In the genomic region with DNA sequence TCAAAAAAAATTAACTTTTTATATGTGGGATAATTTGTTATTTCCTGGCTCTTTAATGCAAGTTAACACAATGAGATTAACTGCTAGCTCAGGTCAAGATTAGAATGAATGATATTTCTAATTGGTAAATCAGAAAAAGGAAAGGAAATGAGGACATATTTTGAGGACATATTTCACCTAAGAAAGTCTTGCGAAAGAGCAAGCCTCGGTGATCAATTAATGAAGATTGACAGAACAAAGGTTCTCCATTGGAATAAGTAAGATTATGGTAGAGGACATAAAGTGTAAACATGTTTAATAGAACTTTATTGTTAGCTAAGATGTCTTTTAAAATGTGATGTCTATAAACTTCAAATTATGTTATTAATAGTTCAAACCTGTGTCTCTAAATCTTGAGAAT, we compare ENCODE assay signal across 3 cellular contexts.
TF ChIP-seq lines count a peak whose summit lies in the region.

No MANE protein-coding gene starts in this region.

TF ChIP-seq in Ishikawa, 13 proteins besides CTCF, POLR2A, EP300 and RAD21:
- TF ChIP-seq CEBPB (IDR thresholded peaks at IDR 0.05) (peak; percentile 61), ZBTB7A (IDR thresholded peaks at IDR 0.05; ENCODE audit: low read depth) (no peak)

TF ChIP-seq in GM12878, 131 proteins besides CTCF, POLR2A, EP300 and RAD21 (continues in another document):
- no peak for TF ChIP-seq ZNF207 (IDR thresholded peaks at IDR 0.05; ENCODE audit: borderline replicate concordance)
- no peak for TF ChIP-seq JUNB (IDR thresholded peaks at IDR 0.05)
- TF ChIP-seq NKRF (conservative IDR thresholded peaks at IDR 0.05) = no peak
- no peak for TF ChIP-seq CBFB (IDR thresholded peaks at IDR 0.05; ENCODE audit: low read depth)
- no peak for TF ChIP-seq ZBTB40 (IDR thresholded peaks at IDR 0.05; ENCODE audit: borderline replicate concordance)
- TF ChIP-seq BCL11A (IDR thresholded peaks at IDR 0.05; ENCODE audit: low read depth, low read length) = no peak
- no peak for TF ChIP-seq YY1 (IDR thresholded peaks at IDR 0.05; ENCODE audit: low read depth, low read length)
- no peak for TF ChIP-seq RUNX3 (IDR thresholded peaks at IDR 0.05; ENCODE audit: low read length)
- no peak for TF ChIP-seq EGR1 (IDR thresholded peaks at IDR 0.05; ENCODE audit: borderline replicate concordance in 1 of 2, low read depth in 2 of 2, low read length in 2 of 2)
- TF ChIP-seq, protein P1, sequence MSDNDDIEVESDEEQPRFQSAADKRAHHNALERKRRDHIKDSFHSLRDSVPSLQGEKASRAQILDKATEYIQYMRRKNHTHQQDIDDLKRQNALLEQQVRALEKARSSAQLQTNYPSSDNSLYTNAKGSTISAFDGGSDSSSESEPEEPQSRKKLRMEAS (IDR thresholded peaks at IDR 0.05; ENCODE audit: low read depth, low read length) = no peak
- TF ChIP-seq SMARCA5 (IDR thresholded peaks at IDR 0.05) = no peak
- TF ChIP-seq USF2 (IDR thresholded peaks at IDR 0.05; ENCODE audit: borderline replicate concordance, low read depth, low read length) = no peak
- TF ChIP-seq, protein P2, sequence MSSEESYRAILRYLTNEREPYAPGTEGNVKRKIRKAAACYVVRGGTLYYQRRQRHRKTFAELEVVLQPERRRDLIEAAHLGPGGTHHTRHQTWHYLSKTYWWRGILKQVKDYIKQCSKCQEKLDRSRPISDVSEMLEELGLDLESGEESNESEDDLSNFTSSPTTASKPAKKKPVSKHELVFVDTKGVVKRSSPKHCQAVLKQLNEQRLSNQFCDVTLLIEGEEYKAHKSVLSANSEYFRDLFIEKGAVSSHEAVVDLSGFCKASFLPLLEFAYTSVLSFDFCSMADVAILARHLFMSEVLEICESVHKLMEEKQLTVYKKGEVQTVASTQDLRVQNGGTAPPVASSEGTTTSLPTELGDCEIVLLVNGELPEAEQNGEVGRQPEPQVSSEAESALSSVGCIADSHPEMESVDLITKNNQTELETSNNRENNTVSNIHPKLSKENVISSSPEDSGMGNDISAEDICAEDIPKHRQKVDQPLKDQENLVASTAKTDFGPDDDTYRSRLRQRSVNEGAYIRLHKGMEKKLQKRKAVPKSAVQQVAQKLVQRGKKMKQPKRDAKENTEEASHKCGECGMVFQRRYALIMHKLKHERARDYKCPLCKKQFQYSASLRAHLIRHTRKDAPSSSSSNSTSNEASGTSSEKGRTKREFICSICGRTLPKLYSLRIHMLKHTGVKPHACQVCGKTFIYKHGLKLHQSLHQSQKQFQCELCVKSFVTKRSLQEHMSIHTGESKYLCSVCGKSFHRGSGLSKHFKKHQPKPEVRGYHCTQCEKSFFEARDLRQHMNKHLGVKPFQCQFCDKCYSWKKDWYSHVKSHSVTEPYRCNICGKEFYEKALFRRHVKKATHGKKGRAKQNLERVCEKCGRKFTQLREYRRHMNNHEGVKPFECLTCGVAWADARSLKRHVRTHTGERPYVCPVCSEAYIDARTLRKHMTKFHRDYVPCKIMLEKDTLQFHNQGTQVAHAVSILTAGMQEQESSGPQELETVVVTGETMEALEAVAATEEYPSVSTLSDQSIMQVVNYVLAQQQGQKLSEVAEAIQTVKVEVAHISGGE (CRISPR knock-in tag; IDR thresholded peaks at IDR 0.05) = no peak
- no peak for TF ChIP-seq POLR2AphosphoS2 (IDR thresholded peaks at IDR 0.05; ENCODE audit: low read depth, low read length)
- TF ChIP-seq RCOR1 (conservative IDR thresholded peaks at IDR 0.05; ENCODE audit: low read depth, low read length) = no peak
- no peak for TF ChIP-seq TAF1 (IDR thresholded peaks at IDR 0.05; ENCODE audit: borderline replicate concordance, low read depth, low read length)
- TF ChIP-seq SUZ12 (IDR thresholded peaks at IDR 0.05; ENCODE audit: unreplicated experiment) = no peak

TF ChIP-seq in H1, 55 proteins besides CTCF, POLR2A, EP300 and RAD21:
- TF ChIP-seq RNF2 (IDR thresholded peaks at IDR 0.05; ENCODE audit: borderline replicate concordance, low read depth, low read length, missing control alignments, poor library complexity, severe bottlenecking) (no peak), EGR1 (IDR thresholded peaks at IDR 0.05; ENCODE audit: borderline replicate concordance, low read depth, low read length) (no peak), CEBPB (IDR thresholded peaks at IDR 0.05; ENCODE audit: low read depth, low read length) (peak; percentile 61; the same call in 1 of the 2 replicates), BACH1 (IDR thresholded peaks at IDR 0.05; ENCODE audit: low read length) (no peak)
TF ChIP-seq in H1: peak in this region for 1.
